20 cellular contexts compared by ENCODE assay signal in the genomic region with DNA sequence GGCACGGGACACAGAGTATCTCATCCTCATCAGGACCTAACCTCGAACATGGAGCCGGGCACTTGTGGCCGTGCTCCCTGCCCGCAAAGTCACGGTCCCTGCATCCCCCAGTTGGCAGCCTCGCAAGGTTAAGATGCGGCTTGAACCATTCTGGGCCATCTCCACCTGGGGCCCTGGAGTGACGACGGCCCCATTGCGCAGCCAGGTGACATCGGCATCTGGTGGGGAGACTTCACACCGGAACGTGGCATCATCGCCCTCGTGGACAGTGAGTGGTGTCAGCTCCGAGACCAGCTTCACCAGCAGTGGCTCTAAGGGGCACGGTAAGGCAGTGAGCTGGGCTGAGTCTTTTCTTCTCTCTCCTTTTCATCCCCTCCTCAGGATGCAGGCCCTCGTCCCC. TPM values are rescaled to one million over a fixed set of nuclear protein-coding genes. Genes with fewer than 3 reads are reported as not detected.
DNase-seq lines count a peak whose midpoint lies in the region; ATAC-seq, FAIRE-seq and TF ChIP-seq lines count a peak whose summit lies in the region.
"Had no signal": no experiment of that assay in that cellular context is flagged by ENCODE, and none has a peak within 500 bp of the region (broad histone marks: within the 10 kb centered on the region; RNA-seq: fewer than 3 reads in every experiment).

No MANE protein-coding gene starts in this region.

- intact Hi-C loops in Right ventricle myocardium inferior (cut with DNase I) (no loop called here), left cardiac atrium (cut with DNase I) (no loop called here), gastrocnemius medialis (cut with DNase I; ENCODE audit: low total_unique reads) (no loop called here)

- H3K4me2 ChIP-seq in H1 (ENCODE audit: insufficient read depth in 1 of 2, low read depth in 2 of 2, low read length in 2 of 2), result no peak overlapping the region
- H3K4me2 ChIP-seq: BLaER1, GM23338 had no signal

- H4K8ac ChIP-seq in H1 (ENCODE audit: extremely low read depth, insufficient read depth, low read length), result peak overlapping the region; percentile 82; the same call in 1 of the 2 replicates

- H2BK20ac ChIP-seq in H1 (ENCODE audit: low read length), result no peak overlapping the region

- H3K23ac ChIP-seq in H1 (ENCODE audit: insufficient read length), result no peak overlapping the region

- TF ChIP-seq CTCF in H1 (IDR thresholded peaks at IDR 0.05; ENCODE audit: control extremely low read depth in 1 of 3, insufficient read depth in 1 of 3, low read depth in 1 of 3, low read length in 3 of 3) (no peak), neural crest cell (conservative IDR thresholded peaks at IDR 0.05) (no peak), gastrocnemius medialis (IDR thresholded peaks at IDR 0.05 in 4 of 5, conservative IDR thresholded peaks at IDR 0.05 in 1 of 5) (no peak)

- H2BK5ac ChIP-seq in H1 (ENCODE audit: low read depth, low read length), result no peak overlapping the region

- POLR2A ChIA-PET in H1 (lab: Charles Lee; ENCODE audit: partially characterized antibody), result interaction anchor here (0.8 to 17.5 kb wide), 5 partner anchors 8 to 40 kb away, joined by 4 to 293 read pairs (median 21); a partner anchor contains a TSS

- no peaks in the 10 kb centered on the region for H3K9me3 Mint-ChIP-seq in neural crest cell
- H3K9me3 Mint-ChIP-seq: CD8-positive, alpha-beta T cell; GM23338; HFFc6 had no signal

- no peak overlapping the region for H2BK12ac ChIP-seq in H1 (ENCODE audit: low read depth, low read length)

- no peak overlapping the region for H4K5ac ChIP-seq in H1 (ENCODE audit: insufficient read length, low read depth, low read length)

- no peak overlapping the region for H3K4ac ChIP-seq in H1 (replicated peaks; ENCODE audit: insufficient read length, low read depth, low read length)

- no peaks in the 10 kb centered on the region for H3K9me3 ChIP-seq in H1 (ENCODE audit: insufficient read depth in 2 of 2, low read depth in 1 of 2, low read length in 1 of 2)
- no peaks in the 10 kb centered on the region for H3K9me3 ChIP-seq in gastrocnemius medialis
- H3K9me3 ChIP-seq: BLaER1 had no signal

- H3K4me1 Mint-ChIP-seq in neural crest cell, result peaks cover 19% of the 10 kb centered on the region

- ATAC-seq in Right ventricle myocardium inferior, result no peak
- ATAC-seq in left cardiac atrium, result no peak
- no peak for ATAC-seq in gastrocnemius medialis
- ATAC-seq: CD8-positive, alpha-beta T cell; GM23338; HCT116 had no signal

- H3K36me3 ChIP-seq in H1 (ENCODE audit: control insufficient read depth in 2 of 4, insufficient read depth in 4 of 4, low read length in 3 of 4), result peaks cover 0 to 13% (median 0%) of the 10 kb centered on the region in 4 experiments; a peak in 3 of 8 replicates
- peaks cover 0 to 11% of the 10 kb centered on the region in 2 donors for H3K36me3 ChIP-seq in gastrocnemius medialis

- H2AK5ac ChIP-seq in H1 (ENCODE audit: low read depth, low read length), result no peak overlapping the region

- peaks cover 0 to 5% of the 10 kb centered on the region in 2 experiments for H4K20me1 ChIP-seq in H1 (replicated peaks in 1 of 2; ENCODE audit: control insufficient read depth in 1 of 2, insufficient read depth in 2 of 2, low read length in 2 of 2)
- H4K20me1 ChIP-seq: BLaER1 had no signal

- peaks cover 0 to 14% (median 11%) of the 10 kb centered on the region in 4 experiments; a peak in 5 of 7 replicates for H3K27me3 ChIP-seq in H1 (replicated peaks in 1 of 4; ENCODE audit: control insufficient read depth in 3 of 4, extremely low read depth in 1 of 4, insufficient read depth in 3 of 4, low read length in 3 of 4)
- H3K27me3 ChIP-seq in gastrocnemius medialis, result no peaks in the 10 kb centered on the region

- H3K27ac ChIP-seq in H1 (ENCODE audit: low read depth, low read length), result no peak overlapping the region
- H3K27ac ChIP-seq in gastrocnemius medialis, result no peak overlapping the region
- no peak overlapping the region for H3K27ac ChIP-seq in substantia nigra (ENCODE audit: low read depth, low read length, poor library complexity, severe bottlenecking)
- H3K27ac ChIP-seq: BLaER1 had no signal

- TF ChIP-seq POLR2A in H1 (IDR thresholded peaks at IDR 0.05; ENCODE audit: control extremely low read depth in 1 of 2, low read depth in 2 of 2, low read length in 2 of 2), result no peak
- no peak for TF ChIP-seq POLR2A in gastrocnemius medialis (IDR thresholded peaks at IDR 0.05)

- H3K14ac ChIP-seq in H1 (ENCODE audit: insufficient read length), result no peak overlapping the region

- no peaks in the 10 kb centered on the region for H3K36me3 Mint-ChIP-seq in neural crest cell (ENCODE audit: low read depth)
- H3K36me3 Mint-ChIP-seq: CD14-positive monocyte; CD8-positive, alpha-beta T cell had no signal

- no peak for TF ChIP-seq RAD21 in H1 (IDR thresholded peaks at IDR 0.05 in 1 of 2, conservative IDR thresholded peaks at IDR 0.05 in 1 of 2; ENCODE audit: low read depth in 2 of 2, low read length in 2 of 2)

- peak overlapping the region; percentile 54 for H3K4me3 Mint-ChIP-seq in neural crest cell
- H3K4me3 Mint-ChIP-seq: CD14-positive monocyte; CD8-positive, alpha-beta T cell; GM23338; HFFc6 had no signal

- FAIRE-seq in H1 (lab: Jason Lieb, UNC) (no peak), RCC 7860 (lab: Jason Lieb, UNC) (no peak)
- FAIRE-seq: HTR-8/SVneo had no signal

- TF ChIP-seq EP300 in H1 (IDR thresholded peaks at IDR 0.05; ENCODE audit: borderline replicate concordance in 1 of 2, low read depth in 2 of 2, low read length in 2 of 2), result no peak

- H3K18ac ChIP-seq in H1 (ENCODE audit: extremely low read depth, low read length), result no peak overlapping the region

- peaks cover 12% of the 10 kb centered on the region; the same call in 1 of the 2 replicates for H3K23me2 ChIP-seq in H1 (ENCODE audit: low read depth, low read length)

- no peak overlapping the region for H4K91ac ChIP-seq in H1 (replicated peaks; ENCODE audit: insufficient read length, low read length)

- H2AFZ ChIP-seq in H1 (ENCODE audit: low read length), result no peak overlapping the region
- H2AFZ ChIP-seq: GM23338 had no signal

- no peak overlapping the region for H3K4me3 ChIP-seq in H1 (ENCODE audit: extremely low read depth in 1 of 4, insufficient read depth in 2 of 4, low read depth in 3 of 4, low read length in 4 of 4)
- no peak overlapping the region for H3K4me3 ChIP-seq in gastrocnemius medialis
- H3K4me3 ChIP-seq: BLaER1, GM23338 had no signal

- H3K79me1 ChIP-seq in H1 (ENCODE audit: low read depth, low read length), result no peaks in the 10 kb centered on the region

- DNase-seq in Right ventricle myocardium inferior (ENCODE audit: missing footprints), result peak; percentile 62
- no peak for DNase-seq in left cardiac atrium
- DNase-seq in H1 (ENCODE audit: low read depth in 1 of 2, low spot score in 2 of 2), result no peak
- no peak for DNase-seq in neural crest cell (ENCODE audit: low read depth, low spot score)
- no peak for DNase-seq in gastrocnemius medialis
- no peak for DNase-seq in RCC 7860 (ENCODE audit: low spot score)
- no peak for DNase-seq in substantia nigra (lab: John Stamatoyannopoulos, UW)
- DNase-seq: 8988T; Calu3; CD8-positive, alpha-beta T cell; DMS79 treated with DMSO at 0.1 percent for 48 hours; GF-D8; H7; HFFc6 had no signal

- no peak overlapping the region for H3K9ac ChIP-seq in H1 (replicated peaks in 1 of 4; ENCODE audit: extremely low read depth in 1 of 4, low read depth in 3 of 4, low read length in 3 of 4)
- H3K9ac ChIP-seq: BLaER1 had no signal

- peaks cover 0 to 26% (median 15%) of the 10 kb centered on the region in 4 experiments; a peak in 6 of 7 replicates for H3K4me1 ChIP-seq in H1 (replicated peaks in 1 of 4; ENCODE audit: control insufficient read depth in 3 of 4, insufficient read depth in 4 of 4, low read length in 3 of 4)
- peaks cover 8 to 15% of the 10 kb centered on the region in 2 donors for H3K4me1 ChIP-seq in gastrocnemius medialis

- WGBS in H1 (ENCODE audit: extremely low coverage in 1 of 2, insufficient coverage in 1 of 2, insufficient read length in 1 of 2, insufficient replicate concordance in 2 of 2, low coverage in 1 of 2, low lambda C conversion rate in 2 of 2, missing lambda C conversion rate in 1 of 2), 2 experiments, result 88% methylated on average over 19 of the region's 19 CpGs; no CpG with 5 or more reads in 1 of the 2 experiments

- 0 out of 2 replicates have a peak overlapping the region, but pooled peaks have one; percentile 18 for H2BK15ac ChIP-seq in H1 (ENCODE audit: low read length)

- no peaks in the 10 kb centered on the region for H3K79me2 ChIP-seq in H1 (ENCODE audit: control insufficient read depth in 1 of 2, insufficient read depth in 2 of 2, low read length in 2 of 2)

- H3K27ac Mint-ChIP-seq in neural crest cell (ENCODE audit: unreplicated experiment), result no peak overlapping the region
- H3K27ac Mint-ChIP-seq: CD8-positive, alpha-beta T cell; GM23338; HFFc6 had no signal

- CTCF ChIA-PET in H1 (lab: Charles Lee; ENCODE audit: partially characterized antibody), result interaction anchor here (0.9 to 19.7 kb wide), 8 partner anchors 11 to 153 kb away, joined by 3 to 293 read pairs (median 12); a partner anchor contains a TSS

- in situ Hi-C loops in gastrocnemius medialis (cut with MboI; ENCODE audit: low sequenced_read_pairs in 4 of 4), result no loop called here

- H3K56ac ChIP-seq in H1 (replicated peaks; ENCODE audit: insufficient read length, low read depth, low read length), result no peak overlapping the region

- no peak overlapping the region for H2BK120ac ChIP-seq in H1 (replicated peaks; ENCODE audit: low read depth, low read length)

- H3K27me3 Mint-ChIP-seq in neural crest cell (ENCODE audit: low read depth), result peaks cover 12% of the 10 kb centered on the region

RNA-seq across cellular contexts. Expression of a gene that starts 12.6 kb away (rescaled TPM):
- 2.7 TPM for total RNA-seq in Right ventricle myocardium inferior
- total RNA-seq in left cardiac atrium, result 1 to 10 TPM; 3.2 to 4.1 TPM
- 10.2 and 11.0 TPM in 2 replicates for total RNA-seq in H1 (2021; fragmentation: NEBNext Ultra II Directional; extraction: Animal tissue kit (Norgen Biotek cat#: 25700))
- polyA plus RNA-seq in H1 (2011; rRNA removed), result 10.4 and 15.4 TPM in 2 replicates
- 10.0 TPM for polyA plus RNA-seq in H1 (2011; cell fraction: cytosol; rRNA removed)
- 19.0 TPM for polyA plus RNA-seq in H1 (2011; cell fraction: nucleus; rRNA removed)
- polyA plus RNA-seq in H1 (2012, experiment 1 of 2), result 7.6 to 11.7 TPM (median 9.4 TPM) in 4 replicates
- 13.6 TPM for polyA plus RNA-seq in H1 (2012, experiment 2 of 2)
- 8.4 TPM for polyA plus RNA-seq in H1 (2013, experiment 1 of 2)
- 8.2 TPM for polyA plus RNA-seq in H1 (2013, experiment 2 of 2)
- polyA minus RNA-seq in H1 (2011; rRNA and poly(A)+ RNA removed), result 4.3 and 6.1 TPM in 2 replicates
- polyA minus RNA-seq in H1 (2011; cell fraction: cytosol; rRNA and poly(A)+ RNA removed), result 7.5 TPM
- 5.6 TPM for polyA minus RNA-seq in H1 (2011; cell fraction: nucleus; rRNA and poly(A)+ RNA removed)
- total RNA-seq in neural crest cell, result 15.7 and 16.4 TPM in 2 replicates
- 1 to 10 TPM in 3 of 4 donors, under 1 TPM in 1; 0.87 to 6.7 (median 3.3) TPM for total RNA-seq in gastrocnemius medialis
- polyA plus RNA-seq: CD14-positive monocyte had no signal

RNA-seq across cellular contexts. Expression of a gene that starts 12.8 kb away (rescaled TPM):
- total RNA-seq in Right ventricle myocardium inferior (92.2 TPM), left cardiac atrium (100 to 1,000 TPM in 1 of 2 donors, 10 to 100 TPM in 1; 72.4 to 113 TPM), neural crest cell (27.0 and 30.0 TPM in 2 replicates), gastrocnemius medialis (10 to 100 TPM; 21.0 to 50.5 (median 37.2) TPM)
- 62.9 and 68.1 TPM in 2 replicates for total RNA-seq in H1 (2021; fragmentation: NEBNext Ultra II Directional; extraction: Animal tissue kit (Norgen Biotek cat#: 25700))
- 67.3 and 103 TPM in 2 replicates for polyA plus RNA-seq in H1 (2011; rRNA removed)
- polyA plus RNA-seq in H1 (2011; cell fraction: cytosol; rRNA removed), result 61.7 TPM
- polyA plus RNA-seq in H1 (2011; cell fraction: nucleus; rRNA removed), result 76.8 TPM
- polyA plus RNA-seq in H1 (2012, experiment 1 of 2), result 33.7 to 59.5 TPM (median 55.7 TPM) in 4 replicates
- 62.7 TPM for polyA plus RNA-seq in H1 (2012, experiment 2 of 2)
- 107 TPM for polyA plus RNA-seq in H1 (2013, experiment 1 of 2)
- polyA plus RNA-seq in H1 (2013, experiment 2 of 2), result 107 TPM
- 17.3 and 20.9 TPM in 2 replicates for polyA minus RNA-seq in H1 (2011; rRNA and poly(A)+ RNA removed)
- polyA minus RNA-seq in H1 (2011; cell fraction: cytosol; rRNA and poly(A)+ RNA removed), result 62.2 TPM
- polyA minus RNA-seq in H1 (2011; cell fraction: nucleus; rRNA and poly(A)+ RNA removed), result 38.8 TPM

RNA-seq across cellular contexts. Expression of a gene that starts 14.9 kb away (rescaled TPM):
- total RNA-seq in Right ventricle myocardium inferior (158 TPM), left cardiac atrium (100 to 1,000 TPM; 121 to 187 TPM), neural crest cell (122 and 123 TPM in 2 replicates), gastrocnemius medialis (10 to 100 TPM; 47.9 to 72.9 (median 56.5) TPM)
- 127 and 135 TPM in 2 replicates for total RNA-seq in H1 (2021; fragmentation: NEBNext Ultra II Directional; extraction: Animal tissue kit (Norgen Biotek cat#: 25700))
- 116 and 205 TPM in 2 replicates for polyA plus RNA-seq in H1 (2011; rRNA removed)
- 171 TPM for polyA plus RNA-seq in H1 (2011; cell fraction: cytosol; rRNA removed)
- 776 TPM for polyA plus RNA-seq in H1 (2011; cell fraction: nucleus; rRNA removed)
- 105 to 168 TPM (median 164 TPM) in 4 replicates for polyA plus RNA-seq in H1 (2012, experiment 1 of 2)
- polyA plus RNA-seq in H1 (2012, experiment 2 of 2), result 108 TPM
- polyA plus RNA-seq in H1 (2013, experiment 1 of 2), result 76.8 TPM
- polyA plus RNA-seq in H1 (2013, experiment 2 of 2), result 67.6 TPM
- 64.9 and 94.5 TPM in 2 replicates for polyA minus RNA-seq in H1 (2011; rRNA and poly(A)+ RNA removed)
- polyA minus RNA-seq in H1 (2011; cell fraction: cytosol; rRNA and poly(A)+ RNA removed), result 91.4 TPM
- 160 TPM for polyA minus RNA-seq in H1 (2011; cell fraction: nucleus; rRNA and poly(A)+ RNA removed)
- polyA plus RNA-seq: CD14-positive monocyte had no signal

RNA-seq across cellular contexts. Expression of a gene that starts 15.7 kb away (rescaled TPM):
- total RNA-seq in Right ventricle myocardium inferior (1.9 TPM), left cardiac atrium (10 to 100 TPM in 1 of 2 donors, 1 to 10 TPM in 1; 2.2 to 16.2 TPM), neural crest cell (0.50 TPM in 1 of 2 replicates, not detected in the other), gastrocnemius medialis (1 to 10 TPM in 1 of 4 donors, under 1 TPM in 1, not detected in 2; 0.29 to 3.5 TPM)
- 0.65 and 0.73 TPM in 2 replicates for total RNA-seq in H1 (2021; fragmentation: NEBNext Ultra II Directional; extraction: Animal tissue kit (Norgen Biotek cat#: 25700))
- polyA plus RNA-seq in H1 (2011; rRNA removed), result 2.7 and 4.3 TPM in 2 replicates
- polyA plus RNA-seq in H1 (2011; cell fraction: cytosol; rRNA removed), result 3.2 TPM
- polyA plus RNA-seq in H1 (2011; cell fraction: nucleus; rRNA removed), result 11.1 TPM
- 0.77 to 3.2 TPM (median 2.1 TPM) in 4 replicates for polyA plus RNA-seq in H1 (2012, experiment 1 of 2)
- polyA plus RNA-seq in H1 (2012, experiment 2 of 2), result 0.54 TPM
- 0.61 TPM for polyA plus RNA-seq in H1 (2013, experiment 1 of 2)
- 0.57 TPM for polyA plus RNA-seq in H1 (2013, experiment 2 of 2)
- 0.22 and 0.41 TPM in 2 replicates for polyA minus RNA-seq in H1 (2011; rRNA and poly(A)+ RNA removed)
- not detected for polyA minus RNA-seq in H1 (2011; cell fraction: cytosol; rRNA and poly(A)+ RNA removed)
- polyA minus RNA-seq in H1 (2011; cell fraction: nucleus; rRNA and poly(A)+ RNA removed), result 1.1 TPM
- total RNA-seq: A673; CD8-positive, alpha-beta T cell had no signal
- polyA plus RNA-seq: CD14-positive monocyte had no signal

RNA-seq across cellular contexts. Expression of a gene that starts 41.2 kb away (rescaled TPM):
- total RNA-seq in Right ventricle myocardium inferior (13.9 TPM), left cardiac atrium (10 to 100 TPM; 12.4 to 14.1 TPM), neural crest cell (31.4 and 32.9 TPM in 2 replicates), gastrocnemius medialis (1 to 10 TPM; 5.4 to 7.5 (median 6.5) TPM)
- 24.1 and 29.6 TPM in 2 replicates for total RNA-seq in H1 (2021; fragmentation: NEBNext Ultra II Directional; extraction: Animal tissue kit (Norgen Biotek cat#: 25700))
- 18.5 and 26.5 TPM in 2 replicates for polyA plus RNA-seq in H1 (2011; rRNA removed)
- polyA plus RNA-seq in H1 (2011; cell fraction: cytosol; rRNA removed), result 15.8 TPM
- 164 TPM for polyA plus RNA-seq in H1 (2011; cell fraction: nucleus; rRNA removed)
- polyA plus RNA-seq in H1 (2012, experiment 1 of 2), result 17.0 to 28.8 TPM (median 24.2 TPM) in 4 replicates
- 20.6 TPM for polyA plus RNA-seq in H1 (2012, experiment 2 of 2)
- 15.3 TPM for polyA plus RNA-seq in H1 (2013, experiment 1 of 2)
- 13.6 TPM for polyA plus RNA-seq in H1 (2013, experiment 2 of 2)
- polyA minus RNA-seq in H1 (2011; rRNA and poly(A)+ RNA removed), result 24.4 and 24.9 TPM in 2 replicates
- 20.9 TPM for polyA minus RNA-seq in H1 (2011; cell fraction: cytosol; rRNA and poly(A)+ RNA removed)
- polyA minus RNA-seq in H1 (2011; cell fraction: nucleus; rRNA and poly(A)+ RNA removed), result 35.4 TPM
